Comparison of ENCODE assay signal across 22 cellular contexts in the genomic region with DNA sequence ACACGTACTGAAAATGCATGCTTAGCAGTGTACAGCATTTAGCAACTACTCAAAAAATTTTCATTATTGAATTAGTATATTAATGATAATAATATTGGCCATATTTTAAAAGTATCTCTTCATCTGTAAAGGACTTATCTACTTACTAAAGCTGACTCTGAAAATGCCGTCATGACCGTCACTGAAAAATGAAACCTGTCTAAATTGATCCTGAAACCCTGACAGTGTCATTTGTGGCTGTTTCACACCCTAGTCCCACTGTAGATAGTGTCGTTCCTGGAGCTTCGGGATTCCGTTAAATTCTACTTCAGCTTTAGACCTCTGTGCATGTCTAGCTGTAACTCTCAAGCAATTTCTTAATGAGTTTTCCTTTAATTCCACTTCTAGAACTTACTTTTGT. TPM values are rescaled to one million over a fixed set of nuclear protein-coding genes. Genes with fewer than 3 reads are reported as not detected.
A peak's percentile ranks its signal among the peaks of the same experiment; 100 is the strongest.
DNase-seq lines count a peak whose midpoint lies in the region; ATAC-seq, FAIRE-seq and TF ChIP-seq lines count a peak whose summit lies in the region.
"Had no signal": no experiment of that assay in that cellular context is flagged by ENCODE, and none has a peak within 500 bp of the region (broad histone marks: within the 10 kb centered on the region; RNA-seq: fewer than 3 reads in every experiment).

No MANE protein-coding gene starts in this region.

- no peak overlapping the region for H3K4me3 Mint-ChIP-seq in nephron progenitor cell
- H3K4me3 Mint-ChIP-seq: activated naive CD4-positive, alpha-beta T cell treated with anti-CD3 and anti-CD28 coated beads, Interleukin-2, amount 10 ng/mL, durations not matched to agents 7 days and 5 days; CD4-positive, CD25-positive, alpha-beta regulatory T cell; dendritic cell treated with granulocyte-macrophage colony-stimulating factor and Interleukin-4, amounts not matched to agents 40 ng/mL and 50 ng/mL, for 4 days; naive B cell; stimulated activated naive CD8-positive, alpha-beta T cell treated with anti-CD3 and anti-CD28 coated beads, Interleukin-15, Interleukin-2, amounts not matched to agents 100 ng/mL and 50 ng/mL, for 24 hours; T-helper 17 cell had no signal

- no peak for TF ChIP-seq POLR2A in GM12891 (IDR thresholded peaks at IDR 0.05; ENCODE audit: low read depth, low read length)

- peak; percentile 78 for FAIRE-seq in GM12891 (lab: Jason Lieb, UNC)

- H3K4me1 Mint-ChIP-seq in nephron progenitor cell: no peaks in the 10 kb centered on the region

- no peak overlapping the region for H3K27ac Mint-ChIP-seq in nephron progenitor cell
- H3K27ac Mint-ChIP-seq: activated naive CD4-positive, alpha-beta T cell treated with anti-CD3 and anti-CD28 coated beads, Interleukin-2, amount 10 ng/mL, durations not matched to agents 7 days and 5 days; CD4-positive, CD25-positive, alpha-beta regulatory T cell; dendritic cell treated with granulocyte-macrophage colony-stimulating factor and Interleukin-4, amounts not matched to agents 40 ng/mL and 50 ng/mL, for 4 days; T-helper 17 cell had no signal

- peak; percentile 56 for ATAC-seq in GM19023 (IDR thresholded peaks at IDR 0.05; ENCODE audit: unreplicated experiment)
- ATAC-seq in HG02571 (IDR thresholded peaks at IDR 0.05; ENCODE audit: unreplicated experiment): peak; percentile 81
- peak; percentile 76 for ATAC-seq in HG03442 (IDR thresholded peaks at IDR 0.05; ENCODE audit: unreplicated experiment)
- ATAC-seq in GM18520 (IDR thresholded peaks at IDR 0.05; ENCODE audit: unreplicated experiment): no peak
- ATAC-seq: Right ventricle myocardium inferior, T-helper 17 cell had no signal

- DNase-seq in GM12891 (ENCODE audit: insufficient read length, low spot score): no peak
- DNase-seq in nephron progenitor cell: no peak
- no peak for DNase-seq in RKO (ENCODE audit: low spot score)
- no peak for DNase-seq in NCI-H1436 treated with DMSO at 0.1 percent for 48 hours (lab: John Stamatoyannopoulos, UW)
- DNase-seq: ACHN; activated CD4-positive, CD25-positive, alpha-beta regulatory T cell; activated naive CD4-positive, alpha-beta T cell treated with anti-CD3 and anti-CD28 coated beads, Interleukin-2, amount 10 ng/mL, durations not matched to agents 7 days and 5 days; CD4-positive, CD25-positive, alpha-beta regulatory T cell; DMS79; glutamatergic neuron; IMR-90; naive B cell; NCI-H1048; NK-92 treated with Interleukin-12 subunit alpha and Interleukin-12 subunit beta, amount 100 ng/mL, for 24 hours; T-helper 17 cell had no signal

- no peaks in the 10 kb centered on the region for H3K36me3 Mint-ChIP-seq in nephron progenitor cell (ENCODE audit: low read depth)
- H3K36me3 Mint-ChIP-seq: CD4-positive, CD25-positive, alpha-beta regulatory T cell; naive B cell had no signal

- H3K27me3 Mint-ChIP-seq in nephron progenitor cell (ENCODE audit: low read depth, poor library complexity): peaks cover 7% of the 10 kb centered on the region
- H3K27me3 Mint-ChIP-seq: activated naive CD4-positive, alpha-beta T cell treated with anti-CD3 and anti-CD28 coated beads, Interleukin-2, amount 10 ng/mL, durations not matched to agents 7 days and 5 days; CD4-positive, CD25-positive, alpha-beta regulatory T cell; dendritic cell treated with granulocyte-macrophage colony-stimulating factor and Interleukin-4, amounts not matched to agents 40 ng/mL and 50 ng/mL, for 4 days; naive B cell; stimulated activated naive CD8-positive, alpha-beta T cell treated with anti-CD3 and anti-CD28 coated beads, Interleukin-15, Interleukin-2, amounts not matched to agents 100 ng/mL and 50 ng/mL, for 24 hours; T-helper 17 cell had no signal

- peaks cover 3% of the 10 kb centered on the region for H3K9me3 Mint-ChIP-seq in nephron progenitor cell
- H3K9me3 Mint-ChIP-seq: activated naive CD4-positive, alpha-beta T cell treated with anti-CD3 and anti-CD28 coated beads, Interleukin-2, amount 10 ng/mL, durations not matched to agents 7 days and 5 days; CD4-positive, CD25-positive, alpha-beta regulatory T cell; dendritic cell treated with granulocyte-macrophage colony-stimulating factor and Interleukin-4, amounts not matched to agents 40 ng/mL and 50 ng/mL, for 4 days; naive B cell; stimulated activated naive CD8-positive, alpha-beta T cell treated with anti-CD3 and anti-CD28 coated beads, Interleukin-15, Interleukin-2, amounts not matched to agents 100 ng/mL and 50 ng/mL, for 24 hours had no signal

- TF ChIP-seq CTCF in nephron progenitor cell (IDR thresholded peaks at IDR 0.05): no peak

TF ChIP-seq in GM12891, 5 proteins besides CTCF, POLR2A, EP300 and RAD21:
- no peak for TF ChIP-seq POU2F2 (IDR thresholded peaks at IDR 0.05; ENCODE audit: low read depth, low read length)
- TF ChIP-seq POLR2AphosphoS5 (IDR thresholded peaks at IDR 0.05; ENCODE audit: low read depth, low read length): no peak
TF ChIP-seq in GM12891: peak in this region for 0.

RNA-seq across cellular contexts. Expression of gene EZH2, which starts 35.8 kb away (rescaled TPM):
- polyA plus RNA-seq in GM12891 (2012; ENCODE audit: low read depth, missing spikeins): 31.3 TPM
